ENCODE assay signal across 1 cellular context in genomic region chr2:170222298-170222697, GRCh38.
A peak's percentile ranks its signal among the peaks of the same experiment; 100 is the strongest.
TF ChIP-seq lines count a peak whose summit lies in the region.

No MANE protein-coding gene starts in this region.

TF ChIP-seq in K562, 482 proteins besides CTCF, POLR2A, EP300 and RAD21 (continued from another document):
- TF ChIP-seq HINFP (tag; conservative IDR thresholded peaks at IDR 0.05; ENCODE audit: low read depth): 0 out of 2 replicates have a peak, but pooled peaks have one; percentile 21
